ENCODE assay signal across 7 cellular contexts in genomic region chr14:64118403-64118742, GRCh38.
DNase-seq lines count a peak whose midpoint lies in the region; TF ChIP-seq lines count a peak whose summit lies in the region.
"Not testable (repeated sequence)": the region's sequence is repeated elsewhere in the genome, so short reads cannot be mapped to it uniquely, and the experiment has no call there.

No MANE protein-coding gene starts in this region.

- not testable (repeated sequence) for H3K27me3 Mint-ChIP-seq in brain; osteocyte (ENCODE audit: unreplicated experiment)

- intact Hi-C loops in left ventricle myocardium inferior (cut with micrococcal nuclease): not testable (repeated sequence)

- not testable (repeated sequence) for H2BK12ac ChIP-seq in mesenchymal stem cell (ENCODE audit: low read length in 2 of 2)

- H2AFZ ChIP-seq in mesenchymal stem cell (ENCODE audit: low read depth, low read length): not testable (repeated sequence)

- H3K27ac ChIP-seq in RWPE1 (peak overlapping the region; percentile 99), left ventricle myocardium inferior (replicated peaks) (peak overlapping the region; percentile 85), mesenchymal stem cell (ENCODE audit: low read length, poor library complexity, severe bottlenecking) (peak overlapping the region; percentile 89), suprapubic skin (peak overlapping the region; percentile 48)

- H2BK120ac ChIP-seq in mesenchymal stem cell (ENCODE audit: low read depth, low read length): not testable (repeated sequence)

- not testable (repeated sequence) for H3K4me3 ChIP-seq in epithelial cell of proximal tubule (ENCODE audit: low read depth, low read length); left ventricle myocardium inferior; mesenchymal stem cell (ENCODE audit: insufficient read depth in 1 of 2, low read depth in 1 of 2, low read length in 2 of 2); suprapubic skin

- not testable (repeated sequence) for H3K14ac ChIP-seq in mesenchymal stem cell (ENCODE audit: low read length in 2 of 2)

- not testable (repeated sequence) for H3K9me3 Mint-ChIP-seq in brain; osteocyte (ENCODE audit: unreplicated experiment)

- CTCF ChIA-PET in RWPE1 (lab: Yijun Ruan, JAX): not testable (repeated sequence)

- not testable (repeated sequence) for H3K9me3 ChIP-seq in left ventricle myocardium inferior (replicated peaks); mesenchymal stem cell (ENCODE audit: control insufficient read depth, low read length); suprapubic skin

- H3K4me3 Mint-ChIP-seq in brain; osteocyte (ENCODE audit: unreplicated experiment): not testable (repeated sequence)

- H3K18ac ChIP-seq in mesenchymal stem cell (ENCODE audit: low read depth in 1 of 2, low read length in 2 of 2): not testable (repeated sequence)

- peak overlapping the region; percentile 59 for H2AK5ac ChIP-seq in mesenchymal stem cell (ENCODE audit: low read length, severe bottlenecking)

- H3K27me3 ChIP-seq in left ventricle myocardium inferior (ENCODE audit: low read depth); mesenchymal stem cell (ENCODE audit: control insufficient read depth in 1 of 2, insufficient read depth in 1 of 2, low read length in 2 of 2); suprapubic skin: not testable (repeated sequence)

- not testable (repeated sequence) for H3K4me2 ChIP-seq in mesenchymal stem cell (ENCODE audit: low read length, poor library complexity, severe bottlenecking)

- not testable (repeated sequence) for TF ChIP-seq POLR2A in suprapubic skin (IDR thresholded peaks at IDR 0.05)

- not testable (repeated sequence) for H4K8ac ChIP-seq in mesenchymal stem cell (ENCODE audit: low read length)

- H2BK15ac ChIP-seq in mesenchymal stem cell (ENCODE audit: low read depth, poor library complexity, severe bottlenecking): not testable (repeated sequence)

- H3K36me3 ChIP-seq in left ventricle myocardium inferior: peaks cover 53% of the 10 kb centered on the region
- peaks cover 0 to 14% of the 10 kb centered on the region in 2 experiments for H3K36me3 ChIP-seq in mesenchymal stem cell (ENCODE audit: control insufficient read depth in 1 of 2, insufficient read depth in 2 of 2, low read depth in 1 of 2, low read length in 2 of 2)
- peaks cover 59% of the 10 kb centered on the region for H3K36me3 ChIP-seq in suprapubic skin

- H3K9ac ChIP-seq in mesenchymal stem cell (ENCODE audit: low read length): peak overlapping the region; percentile 59

- peak overlapping the region; percentile 67 for H2BK5ac ChIP-seq in mesenchymal stem cell (ENCODE audit: low read depth, low read length, poor library complexity, severe bottlenecking)

- TF ChIP-seq EP300 in suprapubic skin (IDR thresholded peaks at IDR 0.05): not testable (repeated sequence)

- POLR2A ChIA-PET in RWPE1 (lab: Yijun Ruan, JAX; ENCODE audit: low non-redundant PET): not testable (repeated sequence)

- H3K23ac ChIP-seq in mesenchymal stem cell (ENCODE audit: low read length in 2 of 2): not testable (repeated sequence)

- TF ChIP-seq CTCF in RWPE1 (conservative IDR thresholded peaks at IDR 0.05; ENCODE audit: low read depth); brain (conservative IDR thresholded peaks at IDR 0.05); epithelial cell of proximal tubule (conservative IDR thresholded peaks at IDR 0.05; ENCODE audit: low read depth, low read length); left ventricle myocardium inferior (IDR thresholded peaks at IDR 0.05; ENCODE audit: borderline replicate concordance); osteocyte (IDR thresholded peaks at IDR 0.05); suprapubic skin (IDR thresholded peaks at IDR 0.05): not testable (repeated sequence)

- not testable (repeated sequence) for DNase-seq in RWPE1 (ENCODE audit: low spot score); left ventricle myocardium inferior; mesenchymal stem cell; osteocyte (ENCODE audit: extremely low spot score, unreplicated experiment); suprapubic skin (ENCODE audit: low spot score in 2 of 2)
- peak; percentile 31 for DNase-seq in epithelial cell of proximal tubule (ENCODE audit: low read depth)

- 100% methylated on average over 4 of the region's 7 CpGs for WGBS in mesenchymal stem cell
- WGBS in suprapubic skin: 88% methylated on average over 7 of the region's 7 CpGs

- not testable (repeated sequence) for H3K4me1 Mint-ChIP-seq in brain; osteocyte (ENCODE audit: unreplicated experiment)

- H3K27ac Mint-ChIP-seq in brain: peak overlapping the region in 4 of 5 experiments; percentile 16 to 91 (median 70)
- peak overlapping the region; percentile 6 for H3K27ac Mint-ChIP-seq in osteocyte (ENCODE audit: unreplicated experiment)

- not testable (repeated sequence) for H3K79me1 ChIP-seq in mesenchymal stem cell (replicated peaks; ENCODE audit: low read length, poor library complexity, severe bottlenecking)

- not testable (repeated sequence) for H3K4ac ChIP-seq in mesenchymal stem cell (ENCODE audit: low read depth in 1 of 2, low read length in 2 of 2)

- H3K36me3 Mint-ChIP-seq in brain: peaks cover 25% of the 10 kb centered on the region
- H3K36me3 Mint-ChIP-seq in osteocyte (ENCODE audit: unreplicated experiment): not testable (repeated sequence)

- not testable (repeated sequence) for H4K91ac ChIP-seq in mesenchymal stem cell (ENCODE audit: low read length)

- H3K4me1 ChIP-seq in left ventricle myocardium inferior: peaks cover 28% of the 10 kb centered on the region
- not testable (repeated sequence) for H3K4me1 ChIP-seq in mesenchymal stem cell (ENCODE audit: control insufficient read depth, insufficient read depth, low read depth, low read length); suprapubic skin

Comparison
In these comparisons a context has a peak if more than half of its experiments do, and no peak if none do; other contexts are left out.
1. H3K27ac ChIP-seq: peak in every context shown above with its lines; median percentile 99 in RWPE1; 89 in mesenchymal stem cell; 85 in left ventricle myocardium inferior; 48 in suprapubic skin.